In genomic region chrX:115579327-115579726, GRCh38 we compare ENCODE assay signal across 19 cellular contexts.
"Had no signal": no experiment of that assay in that cellular context is flagged by ENCODE, and none has a peak within 500 bp of the region (broad histone marks: within the 10 kb centered on the region; RNA-seq: fewer than 3 reads in every experiment).

No MANE protein-coding gene starts in this region.

- H3K27ac Mint-ChIP-seq: activated naive CD4-positive, alpha-beta T cell treated with anti-CD3 and anti-CD28 coated beads, Interleukin-2, amount 10 ng/mL, durations not matched to agents 7 days and 5 days; natural killer cell treated with Interleukin-12 subunit alpha and Interleukin-12 subunit beta and Interleukin-15 and Interleukin-18, amount 100 ng/mL, for 72 hours; stimulated activated effector memory CD8-positive, alpha-beta T cell treated with anti-CD3 and anti-CD28 coated beads, Interleukin-12 subunit alpha, Interleukin-12 subunit beta, amount 100 ng/mL, for 72 hours; T-cell had no signal

- H3K27me3 ChIP-seq: neutrophil, sigmoid colon had no signal

- FAIRE-seq: endothelial cell of umbilical vein, keratinocyte had no signal

- H3K4me1 Mint-ChIP-seq: activated naive CD4-positive, alpha-beta T cell treated with anti-CD3 and anti-CD28 coated beads, Interleukin-2, amount 10 ng/mL, durations not matched to agents 7 days and 5 days; stimulated activated effector memory CD8-positive, alpha-beta T cell treated with anti-CD3 and anti-CD28 coated beads, Interleukin-12 subunit alpha, Interleukin-12 subunit beta, amount 100 ng/mL, for 72 hours; T-cell had no signal

- H3K27ac ChIP-seq: adrenal gland, neutrophil had no signal

- H3K36me3 Mint-ChIP-seq: activated naive CD4-positive, alpha-beta T cell treated with anti-CD3 and anti-CD28 coated beads, Interleukin-2, amount 10 ng/mL, durations not matched to agents 7 days and 5 days; natural killer cell treated with Interleukin-12 subunit alpha and Interleukin-12 subunit beta and Interleukin-15 and Interleukin-18, amount 100 ng/mL, for 72 hours; stimulated activated effector memory CD8-positive, alpha-beta T cell treated with anti-CD3 and anti-CD28 coated beads, Interleukin-12 subunit alpha, Interleukin-12 subunit beta, amount 100 ng/mL, for 72 hours; T-cell had no signal

- H3K4me3 ChIP-seq: adrenal gland, sigmoid colon had no signal

- H3K36me3 ChIP-seq: adrenal gland, neutrophil, sigmoid colon had no signal

- H3K4me3 Mint-ChIP-seq: activated naive CD4-positive, alpha-beta T cell treated with anti-CD3 and anti-CD28 coated beads, Interleukin-2, amount 10 ng/mL, durations not matched to agents 7 days and 5 days; mesothelial cell of epicardium; natural killer cell treated with Interleukin-12 subunit alpha and Interleukin-12 subunit beta and Interleukin-15 and Interleukin-18, amount 100 ng/mL, for 72 hours; stimulated activated effector memory CD8-positive, alpha-beta T cell treated with anti-CD3 and anti-CD28 coated beads, Interleukin-12 subunit alpha, Interleukin-12 subunit beta, amount 100 ng/mL, for 72 hours; T-cell had no signal

- H3K9me3 Mint-ChIP-seq: activated naive CD4-positive, alpha-beta T cell treated with anti-CD3 and anti-CD28 coated beads, Interleukin-2, amount 10 ng/mL, durations not matched to agents 7 days and 5 days; natural killer cell treated with Interleukin-12 subunit alpha and Interleukin-12 subunit beta and Interleukin-15 and Interleukin-18, amount 100 ng/mL, for 72 hours; T-cell had no signal

- DNase-seq: activated CD4-positive, CD25-positive, alpha-beta regulatory T cell; activated naive CD4-positive, alpha-beta T cell treated with anti-CD3 and anti-CD28 coated beads, Interleukin-2, amount 10 ng/mL, durations not matched to agents 7 days and 5 days; adrenal gland; dermis blood vessel endothelial cell; effector memory CD4-positive, alpha-beta T cell; foreskin fibroblast; glutamatergic neuron; posterior cingulate gyrus; sigmoid colon; stimulated activated CD4-positive, alpha-beta T cell treated with anti-CD3 and anti-CD28 coated beads, Interleukin-4, amount 100 ng/mL, for 24 hours; T-cell had no signal

- H3K27me3 Mint-ChIP-seq: activated naive CD4-positive, alpha-beta T cell treated with anti-CD3 and anti-CD28 coated beads, Interleukin-2, amount 10 ng/mL, durations not matched to agents 7 days and 5 days had no signal

- H3K9me3 ChIP-seq: adrenal gland, neutrophil, sigmoid colon, thoracic aorta had no signal

- ATAC-seq: left lobe of liver; natural killer cell treated with Interleukin-12 subunit alpha and Interleukin-12 subunit beta and Interleukin-15 and Interleukin-18, amount 100 ng/mL, for 72 hours; stimulated activated effector memory CD8-positive, alpha-beta T cell treated with anti-CD3 and anti-CD28 coated beads, Interleukin-12 subunit alpha, Interleukin-12 subunit beta, amount 100 ng/mL, for 72 hours; T-cell had no signal
